In genomic region chr4:77074961-77075855, GRCh38 we compare ENCODE assay signal across 8 cellular contexts. TPM values are rescaled to one million over a fixed set of nuclear protein-coding genes. Genes with fewer than 3 reads are reported as not detected.
DNase-seq lines count a peak whose midpoint lies in the region; ATAC-seq and TF ChIP-seq lines count a peak whose summit lies in the region.

No MANE protein-coding gene starts in this region.

- peak overlapping the region; percentile 96 for H3K27ac ChIP-seq in muscle layer of colon (ENCODE audit: low read depth, low read length)

- TF ChIP-seq CTCF in epithelial cell of proximal tubule (conservative IDR thresholded peaks at IDR 0.05; ENCODE audit: low read depth, low read length): no peak

- ATAC-seq in HG02938 (IDR thresholded peaks at IDR 0.05; ENCODE audit: unreplicated experiment): peak; percentile 48

- DNase-seq in NCI-H1436 (lab: John Stamatoyannopoulos, UW) (peak; percentile 27), NCI-H1436 treated with DMSO at 0.1 percent for 48 hours (lab: John Stamatoyannopoulos, UW) (no peak), NOMO-1 treated with dmso at 0.1 percent for 144 hours (lab: John Stamatoyannopoulos, UW; ENCODE audit: unreplicated experiment) (peak; percentile 70), epithelial cell of proximal tubule (ENCODE audit: low read depth) (no peak)
- peak; percentile 81 for DNase-seq in activated CD8-positive, alpha-beta memory T cell treated with anti-CD3 and anti-CD28 coated beads, Interleukin-2, amount 50 U/mL, for 4 hours
- DNase-seq in stimulated activated CD8-positive, alpha-beta memory T cell treated with anti-CD3 and anti-CD28 coated beads, Interleukin-7, amount 100 ng/mL, for 24 hours (ENCODE audit: low read depth): peak; percentile 48

- peak overlapping the region; percentile 92 for H3K9ac ChIP-seq in muscle layer of colon (ENCODE audit: low read length)

- no peaks in the 10 kb centered on the region for H3K9me3 ChIP-seq in muscle layer of colon (ENCODE audit: low read length)

- H3K27me3 ChIP-seq in muscle layer of colon (ENCODE audit: control insufficient read depth in 1 of 2, insufficient read depth in 2 of 2, low read length in 2 of 2): no peaks in the 10 kb centered on the region

- H3K4me1 ChIP-seq in muscle layer of colon (ENCODE audit: insufficient read depth, low read length): peaks cover 24% of the 10 kb centered on the region

- no peaks in the 10 kb centered on the region for H3K36me3 ChIP-seq in muscle layer of colon (ENCODE audit: insufficient read depth, low read length)

- H3K4me3 ChIP-seq in epithelial cell of proximal tubule (ENCODE audit: low read depth, low read length): peak overlapping the region; percentile 64
- H3K4me3 ChIP-seq in muscle layer of colon (ENCODE audit: low read depth in 1 of 2, low read length in 2 of 2): peak overlapping the region; percentile 56 to 93

RNA-seq across cellular contexts. Expression of gene CCNI, which starts 0.6 kb away (rescaled TPM):
- 116 and 200 TPM in 2 replicates for total RNA-seq in epithelial cell of proximal tubule

Comparison
In these comparisons a context has a peak if more than half of its experiments do, and no peak if none do; other contexts are left out.
1. DNase-seq: peak in NCI-H1436 (single experiment), NOMO-1 treated with dmso at 0.1 percent for 144 hours (single experiment), activated CD8-positive, alpha-beta memory T cell treated with anti-CD3 and anti-CD28 coated beads, Interleukin-2, amount 50 U/mL, for 4 hours (single experiment) and stimulated activated CD8-positive, alpha-beta memory T cell treated with anti-CD3 and anti-CD28 coated beads, Interleukin-7, amount 100 ng/mL, for 24 hours (single experiment); none in NCI-H1436 treated with DMSO at 0.1 percent for 48 hours (single experiment) and epithelial cell of proximal tubule (single experiment).